Comparison of ENCODE assay signal across 25 cellular contexts in the genomic region with DNA sequence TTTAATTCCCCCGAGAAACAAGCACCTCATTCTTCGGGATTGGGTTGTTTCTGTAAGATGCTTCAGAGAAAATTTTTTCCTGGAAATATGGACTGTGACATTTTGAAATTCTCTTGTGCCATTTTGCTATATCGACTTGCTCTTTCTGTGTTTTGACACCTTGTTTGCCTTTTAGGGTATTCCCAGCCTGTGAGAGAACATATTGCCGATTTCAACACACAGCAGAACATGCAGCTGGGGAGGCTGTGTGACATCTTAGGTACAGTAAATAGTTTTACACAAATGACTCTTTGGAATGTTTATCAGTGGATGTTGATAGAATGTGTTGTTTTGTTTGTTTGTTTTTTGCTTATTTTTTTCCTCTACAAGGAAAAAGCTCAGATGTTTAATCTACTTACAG.
"Had no signal": no experiment of that assay in that cellular context is flagged by ENCODE, and none has a peak within 500 bp of the region (broad histone marks: within the 10 kb centered on the region; RNA-seq: fewer than 3 reads in every experiment).

No MANE protein-coding gene starts in this region.

- H3K4me1 ChIP-seq: colonic mucosa, esophagus squamous epithelium, gastrocnemius medialis, heart right ventricle, left lung, lower lobe of right lung had no signal

- H3K27me3 ChIP-seq: colonic mucosa, esophagus squamous epithelium, gastrocnemius medialis, heart right ventricle had no signal

- H3K9me3 ChIP-seq: colonic mucosa, esophagus squamous epithelium, gastrocnemius medialis, heart right ventricle, left lung, lower lobe of right lung, mucosa of descending colon had no signal

- FAIRE-seq: endometrium, keratinocyte had no signal

- DNase-seq: colonic mucosa; effector CD8-positive, alpha-beta T cell; effector memory CD8-positive, alpha-beta T cell; endodermal cell; erythroblast; esophagus squamous epithelium; foreskin fibroblast; foreskin melanocyte; gastrocnemius medialis; glutamatergic neuron; head of caudate nucleus; heart right ventricle; hippocampal formation; left cardiac atrium; left lung; left ventricle myocardium superior; lower lobe of right lung; mesenchymal stem cell; mucosa of descending colon; naive B cell; naive thymus-derived CD8-positive, alpha-beta T cell had no signal

- H3K36me3 ChIP-seq: colonic mucosa, esophagus squamous epithelium, gastrocnemius medialis, heart right ventricle, left lung, lower lobe of right lung had no signal

- H3K4me3 ChIP-seq: colonic mucosa, esophagus squamous epithelium, gastrocnemius medialis, heart right ventricle, left lung, lower lobe of right lung, mucosa of descending colon had no signal

- H3K27ac ChIP-seq: colonic mucosa, epithelial cell of prostate, esophagus squamous epithelium, gastrocnemius medialis, heart right ventricle, left lung, lower lobe of right lung had no signal

- ATAC-seq: effector memory CD8-positive, alpha-beta T cell; esophagus mucosa; gastrocnemius medialis; heart right ventricle; left cardiac atrium; left lung; left ventricle myocardium superior; lower lobe of right lung; mucosa of descending colon; naive thymus-derived CD8-positive, alpha-beta T cell had no signal
